ENCODE assay signal across 16 cellular contexts in genomic region chr11:29449280-29450074, GRCh38.
"Had no signal": no experiment of that assay in that cellular context is flagged by ENCODE, and none has a peak within 500 bp of the region (broad histone marks: within the 10 kb centered on the region; RNA-seq: fewer than 3 reads in every experiment).

No MANE protein-coding gene starts in this region.

- DNase-seq: activated CD4-positive, alpha-beta T cell treated with anti-CD3 and anti-CD28 coated beads for 4 hours; activated CD8-positive, alpha-beta memory T cell treated with anti-CD3 and anti-CD28 coated beads for 24 hours; colonic mucosa; effector CD4-positive, alpha-beta T cell; left cardiac atrium; lower lobe of right lung; naive thymus-derived CD4-positive, alpha-beta T cell; right lobe of liver; SK-N-SH; stimulated activated naive CD4-positive, alpha-beta T cell treated with Interleukin-2 at 50 U/mL for 16 hours; T-helper 1 cell; upper lobe of right lung had no signal

- H3K4me2 ChIP-seq: SK-N-SH had no signal

- H3K9ac ChIP-seq: SK-N-SH had no signal

- ATAC-seq: lower lobe of right lung; naive thymus-derived CD4-positive, alpha-beta T cell; right lobe of liver; upper lobe of right lung had no signal

- H3K4me1 ChIP-seq: colonic mucosa, lower lobe of right lung, right lobe of liver, testis, upper lobe of right lung had no signal

- H3K27ac ChIP-seq: colonic mucosa, lower lobe of right lung, neutrophil, right lobe of liver, testis, upper lobe of right lung had no signal

- H3K4me3 ChIP-seq: colonic mucosa, lower lobe of right lung, right lobe of liver, testis, upper lobe of right lung had no signal

- FAIRE-seq: bronchial epithelial cell, endothelial cell of umbilical vein had no signal

- H3K36me3 ChIP-seq: colonic mucosa, lower lobe of right lung, neutrophil, right lobe of liver, upper lobe of right lung had no signal

- H3K9me3 ChIP-seq: colonic mucosa, lower lobe of right lung, neutrophil, right lobe of liver, SK-N-SH, testis, upper lobe of right lung had no signal

- H3K27me3 ChIP-seq: colonic mucosa, neutrophil, right lobe of liver, testis, upper lobe of right lung had no signal
